8 cellular contexts compared by ENCODE assay signal in the genomic region with DNA sequence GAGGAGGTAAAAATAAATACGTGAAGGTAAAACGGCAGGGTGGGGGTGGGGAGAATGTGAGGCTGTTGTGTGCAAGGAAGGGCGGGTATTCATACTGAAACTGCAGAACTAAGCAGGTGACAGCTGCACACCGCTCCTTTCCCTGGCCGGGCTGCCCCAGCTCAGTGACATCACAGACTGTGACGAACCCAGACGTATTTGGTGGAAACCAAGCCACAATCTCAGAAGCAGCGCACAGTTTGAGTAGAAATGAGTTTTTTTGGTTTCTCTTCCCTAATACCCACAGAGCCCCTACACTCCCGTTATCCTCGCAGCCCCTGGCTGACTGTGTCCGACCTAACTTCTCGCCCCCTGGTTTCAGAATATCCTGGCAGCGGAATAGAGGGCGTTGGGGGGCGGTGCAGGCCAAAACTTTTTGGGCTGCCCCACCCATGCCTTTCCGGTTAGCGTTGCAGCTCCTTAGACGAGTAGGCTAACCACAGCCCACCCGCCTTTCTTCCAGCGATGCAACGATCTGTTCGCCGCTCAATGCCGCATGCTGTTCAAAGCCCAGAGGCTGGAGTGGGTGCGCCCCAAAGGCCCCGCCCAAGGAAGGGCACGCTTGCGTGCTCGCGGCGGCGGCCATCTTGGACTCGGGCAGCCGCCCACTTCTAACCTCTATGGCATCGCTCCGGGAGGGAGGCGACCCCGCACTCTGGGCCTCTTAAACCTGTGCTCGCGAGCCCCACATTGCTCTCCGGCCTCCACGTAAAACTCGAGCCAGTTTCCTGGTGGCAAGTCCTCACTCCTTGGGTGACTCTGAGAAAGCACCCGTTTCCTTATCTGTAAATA. TPM values are rescaled to one million over a fixed set of nuclear protein-coding genes. Genes with fewer than 3 reads are reported as not detected.
DNase-seq lines count a peak whose midpoint lies in the region; ATAC-seq and TF ChIP-seq lines count a peak whose summit lies in the region.

No MANE protein-coding gene starts in this region.

- H3K9me3 ChIP-seq in body of pancreas (no peaks in the 10 kb centered on the region), iPS-18a (ENCODE audit: control insufficient read depth, low read depth, low read length) (no peaks in the 10 kb centered on the region), skeletal muscle tissue (ENCODE audit: control insufficient read depth in 3 of 3, low read length in 3 of 3) (no peaks in the 10 kb centered on the region)

- WGBS in body of pancreas, 2 donors, result 0 to 1% methylated on average over 21 to 44 of the region's 44 CpGs

- DNase-seq in NCI-H187 (lab: John Stamatoyannopoulos, UW), result peak; percentile 33 to 60
- DNase-seq in NCI-H187 treated with DMSO at 0.1 percent for 48 hours (lab: John Stamatoyannopoulos, UW), result no peak
- peak; percentile 39 for DNase-seq in NCI-H2107 treated with DMSO at 0.1 percent for 48 hours (lab: John Stamatoyannopoulos, UW; ENCODE audit: unreplicated experiment)
- peak; percentile 68 for DNase-seq in UCSD-AML1 (lab: John Stamatoyannopoulos, UW; ENCODE audit: unreplicated experiment)
- peak; percentile 80 to 85 (median 84) for DNase-seq in body of pancreas

- TF ChIP-seq CTCF in body of pancreas (IDR thresholded peaks at IDR 0.05), result peak in 3 of 7 experiments; percentile 2 to 22 (median 15)

- intact Hi-C loops in body of pancreas (cut with DNase I), result no loop called here

- TF ChIP-seq POLR2A in body of pancreas (IDR thresholded peaks at IDR 0.05), result peak; percentile 45 to 80 (median 75)

- peaks cover 7% of the 10 kb centered on the region for H3K4me1 ChIP-seq in body of pancreas
- H3K4me1 ChIP-seq in iPS-18a (ENCODE audit: control insufficient read depth, low read depth, low read length), result peaks cover 7% of the 10 kb centered on the region
- H3K4me1 ChIP-seq in skeletal muscle tissue (ENCODE audit: control insufficient read depth in 3 of 3, insufficient read depth in 3 of 3, low read length in 3 of 3), result peaks cover 8 to 16% (median 11%) of the 10 kb centered on the region in 3 donors

- peak overlapping the region; percentile 6 to 35 for H3K4me3 ChIP-seq in body of pancreas
- H3K4me3 ChIP-seq in iPS-18a (ENCODE audit: low read length), result peak overlapping the region; percentile 84
- peak overlapping the region; percentile 82 to 93 (median 84) for H3K4me3 ChIP-seq in skeletal muscle tissue (ENCODE audit: low read length in 3 of 3)

- peak overlapping the region; percentile 56 for H3K9ac ChIP-seq in iPS-18a (ENCODE audit: low read length)
- H3K9ac ChIP-seq in skeletal muscle tissue (ENCODE audit: low read depth in 1 of 3, low read length in 3 of 3), result peak overlapping the region; percentile 89 to 93 (median 93)

- H3K27ac ChIP-seq in body of pancreas, result peak overlapping the region; percentile 60 to 86 (median 77)
- no peak overlapping the region for H3K27ac ChIP-seq in iPS-18a (ENCODE audit: low read length)
- H3K27ac ChIP-seq in skeletal muscle tissue (ENCODE audit: low read depth, low read length), result peak overlapping the region; percentile 87

- H3K36me3 ChIP-seq in body of pancreas (replicated peaks in 1 of 2; ENCODE audit: insufficient read depth in 1 of 2, low read depth in 2 of 2), result peaks cover 0 to 16% of the 10 kb centered on the region in 2 donors
- H3K36me3 ChIP-seq in iPS-18a (ENCODE audit: control insufficient read depth, low read depth, low read length), result peaks cover 20% of the 10 kb centered on the region
- peaks cover 16 to 21% (median 20%) of the 10 kb centered on the region in 3 donors for H3K36me3 ChIP-seq in skeletal muscle tissue (ENCODE audit: control insufficient read depth in 3 of 3, insufficient read depth in 3 of 3, low read length in 3 of 3)

- H3K27me3 ChIP-seq in body of pancreas (no peaks in the 10 kb centered on the region), iPS-18a (ENCODE audit: control insufficient read depth, insufficient read depth, low read length) (no peaks in the 10 kb centered on the region), skeletal muscle tissue (ENCODE audit: control insufficient read depth in 3 of 3, insufficient read depth in 3 of 3, low read length in 3 of 3) (no peaks in the 10 kb centered on the region)

- ATAC-seq in HG02981 (IDR thresholded peaks at IDR 0.05; ENCODE audit: unreplicated experiment) (peak; percentile 87), body of pancreas (peak; percentile 92)

RNA-seq across cellular contexts. Expression of a gene that starts 9.1 kb away (rescaled TPM):
- 1 to 10 TPM; 2.3 to 5.7 TPM for total RNA-seq in body of pancreas
- 9.9 TPM for total RNA-seq in skeletal muscle tissue

RNA-seq across cellular contexts. Expression of a gene that starts 50.1 kb away (rescaled TPM):
- total RNA-seq in body of pancreas (10 to 100 TPM; 17.5 to 25.9 TPM), skeletal muscle tissue (4.7 TPM)

Comparison
In these comparisons a context has a peak if more than half of its experiments do, and no peak if none do; other contexts are left out.
1. H3K4me3 ChIP-seq: peak in every context shown above with its lines; median percentile 84 in iPS-18a; 84 in skeletal muscle tissue; 20 in body of pancreas.